ENCODE assay signal across 21 cellular contexts in genomic region chr3:120423432-120423831, GRCh38. TPM values are rescaled to one million over a fixed set of nuclear protein-coding genes. Genes with fewer than 3 reads are reported as not detected.
DNase-seq lines count a peak whose midpoint lies in the region; ATAC-seq and TF ChIP-seq lines count a peak whose summit lies in the region.
"Had no signal": no experiment of that assay in that cellular context is flagged by ENCODE, and none has a peak within 500 bp of the region (broad histone marks: within the 10 kb centered on the region; RNA-seq: fewer than 3 reads in every experiment).

No MANE protein-coding gene starts in this region.

- H3K27me3 ChIP-seq in mesenchymal stem cell (ENCODE audit: control insufficient read depth in 1 of 2, insufficient read depth in 1 of 2, low read length in 2 of 2) (no peaks in the 10 kb centered on the region), subcutaneous abdominal adipose tissue (ENCODE audit: control insufficient read depth in 5 of 5, insufficient read depth in 4 of 5, low read length in 5 of 5) (no peaks in the 10 kb centered on the region)
- H3K27me3 ChIP-seq: gastrocnemius medialis had no signal

- H3K4me3 Mint-ChIP-seq in HFFc6 (no peak overlapping the region), brain (peak overlapping the region in 1 of 5 experiments; percentile 19)
- H3K4me3 Mint-ChIP-seq: activated naive CD8-positive, alpha-beta T cell treated with anti-CD3 and anti-CD28 coated beads, Interleukin-2, amount 50 U/mL, for 24 hours; CD4-positive, CD25-positive, alpha-beta regulatory T cell; T-cell had no signal

- H3K14ac ChIP-seq in mesenchymal stem cell (ENCODE audit: low read length in 2 of 2): no peak overlapping the region

- H3K4me1 ChIP-seq in mesenchymal stem cell (ENCODE audit: control insufficient read depth, insufficient read depth, low read depth, low read length) (peaks cover 12% of the 10 kb centered on the region), subcutaneous abdominal adipose tissue (ENCODE audit: control insufficient read depth in 5 of 5, insufficient read depth in 5 of 5, low read length in 5 of 5) (peaks cover 26 to 100% (median 94%) of the 10 kb centered on the region in 5 donors)

- ATAC-seq in GM21423 (IDR thresholded peaks at IDR 0.05; ENCODE audit: unreplicated experiment) (no peak), HG02571 (IDR thresholded peaks at IDR 0.05; ENCODE audit: unreplicated experiment) (no peak)
- ATAC-seq: activated naive CD8-positive, alpha-beta T cell treated with anti-CD3 and anti-CD28 coated beads, Interleukin-2, amount 50 U/mL, for 24 hours; gastrocnemius medialis; T-cell had no signal

- no peak overlapping the region for H3K23ac ChIP-seq in mesenchymal stem cell (ENCODE audit: low read length in 2 of 2)

- DNase-seq in HFFc6: no peak
- DNase-seq in mesenchymal stem cell: no peak
- no peak for DNase-seq in activated naive CD4-positive, alpha-beta T cell treated with anti-CD3 and anti-CD28 coated beads, Interleukin-2, amount 50 U/mL, for 16 hours
- no peak for DNase-seq in EL
- DNase-seq: activated CD4-positive, alpha-beta T cell treated with anti-CD3 and anti-CD28 coated beads for 4 hours; activated naive CD8-positive, alpha-beta T cell treated with anti-CD3 and anti-CD28 coated beads, Interleukin-2, amount 50 U/mL, for 24 hours; CD4-positive, CD25-positive, alpha-beta regulatory T cell; central memory CD4-positive, alpha-beta T cell; kidney glomerular epithelial cell; midbrain; NCI-H2107; NCI-H748 treated with DMSO at 0.1 percent for 48 hours; SHP77; T-cell had no signal

- TF ChIP-seq CTCF in HFFc6 (IDR thresholded peaks at IDR 0.05) (no peak), brain (conservative IDR thresholded peaks at IDR 0.05) (no peak)

- H3K4ac ChIP-seq in mesenchymal stem cell (ENCODE audit: low read depth in 1 of 2, low read length in 2 of 2): no peak overlapping the region

- H3K36me3 Mint-ChIP-seq in HFFc6 (ENCODE audit: low read depth): peaks cover 70% of the 10 kb centered on the region
- peaks cover 7% of the 10 kb centered on the region for H3K36me3 Mint-ChIP-seq in brain
- H3K36me3 Mint-ChIP-seq: CD4-positive, CD25-positive, alpha-beta regulatory T cell; T-cell had no signal

- no peak overlapping the region for H4K91ac ChIP-seq in mesenchymal stem cell (ENCODE audit: low read length)

- H3K9me3 Mint-ChIP-seq in HFFc6 (no peaks in the 10 kb centered on the region), brain (no peaks in the 10 kb centered on the region)
- H3K9me3 Mint-ChIP-seq: activated naive CD8-positive, alpha-beta T cell treated with anti-CD3 and anti-CD28 coated beads, Interleukin-2, amount 50 U/mL, for 24 hours; T-cell had no signal

- H3K4me1 Mint-ChIP-seq in HFFc6 (ENCODE audit: low read depth) (peaks cover 99% of the 10 kb centered on the region), brain (peaks cover 94% of the 10 kb centered on the region)
- H3K4me1 Mint-ChIP-seq: activated naive CD8-positive, alpha-beta T cell treated with anti-CD3 and anti-CD28 coated beads, Interleukin-2, amount 50 U/mL, for 24 hours had no signal

- H2BK12ac ChIP-seq in mesenchymal stem cell (ENCODE audit: low read length in 2 of 2): no peak overlapping the region

- WGBS in mesenchymal stem cell: 97% methylated on average over 4 of the region's 4 CpGs

- H3K79me1 ChIP-seq in mesenchymal stem cell (replicated peaks; ENCODE audit: low read length, poor library complexity, severe bottlenecking): peaks cover 33% of the 10 kb centered on the region

- H4K8ac ChIP-seq in mesenchymal stem cell (ENCODE audit: low read length): no peak overlapping the region

- H3K4me3 ChIP-seq in mesenchymal stem cell (ENCODE audit: insufficient read depth in 1 of 2, low read depth in 1 of 2, low read length in 2 of 2) (peak overlapping the region in 1 of 2 experiments; percentile 27), subcutaneous abdominal adipose tissue (ENCODE audit: low read depth in 1 of 5, low read length in 5 of 5) (no peak overlapping the region)
- H3K4me3 ChIP-seq: gastrocnemius medialis, psoas muscle had no signal

- no peaks in the 10 kb centered on the region for H3K9me3 ChIP-seq in mesenchymal stem cell (ENCODE audit: control insufficient read depth, low read length)
- no peaks in the 10 kb centered on the region for H3K9me3 ChIP-seq in subcutaneous abdominal adipose tissue (ENCODE audit: control insufficient read depth in 5 of 5, low read length in 5 of 5)
- H3K9me3 ChIP-seq: gastrocnemius medialis, psoas muscle had no signal

- no peak overlapping the region for H2AK5ac ChIP-seq in mesenchymal stem cell (ENCODE audit: low read length, severe bottlenecking)

- no peak overlapping the region for H2BK120ac ChIP-seq in mesenchymal stem cell (ENCODE audit: low read depth, low read length)

- H3K9ac ChIP-seq in mesenchymal stem cell (ENCODE audit: low read length) (peak overlapping the region; percentile 26), subcutaneous abdominal adipose tissue (ENCODE audit: low read length in 5 of 5) (peak overlapping the region in 2 of 5 donors; percentile 6 to 21)

- no peak overlapping the region for H2BK5ac ChIP-seq in mesenchymal stem cell (ENCODE audit: low read depth, low read length, poor library complexity, severe bottlenecking)

- no peak overlapping the region for H2AFZ ChIP-seq in mesenchymal stem cell (ENCODE audit: low read depth, low read length)

- H3K27ac Mint-ChIP-seq in HFFc6: peak overlapping the region; percentile 80
- peak overlapping the region; percentile 69 to 89 (median 77) for H3K27ac Mint-ChIP-seq in brain
- H3K27ac Mint-ChIP-seq: activated naive CD8-positive, alpha-beta T cell treated with anti-CD3 and anti-CD28 coated beads, Interleukin-2, amount 50 U/mL, for 24 hours; T-cell had no signal

- H3K27me3 Mint-ChIP-seq in HFFc6 (ENCODE audit: insufficient read depth) (peaks cover 13% of the 10 kb centered on the region), brain (no peaks in the 10 kb centered on the region)

- H3K36me3 ChIP-seq in mesenchymal stem cell (ENCODE audit: control insufficient read depth in 1 of 2, insufficient read depth in 2 of 2, low read depth in 1 of 2, low read length in 2 of 2) (peaks cover 22 to 78% of the 10 kb centered on the region in 2 experiments), subcutaneous abdominal adipose tissue (ENCODE audit: control insufficient read depth in 5 of 5, insufficient read depth in 5 of 5, low read length in 5 of 5) (peaks cover 0 to 14% (median 6%) of the 10 kb centered on the region in 5 donors)
- H3K36me3 ChIP-seq: gastrocnemius medialis had no signal

- H3K4me2 ChIP-seq in mesenchymal stem cell (ENCODE audit: low read length, poor library complexity, severe bottlenecking): no peak overlapping the region

- H2BK15ac ChIP-seq in mesenchymal stem cell (ENCODE audit: low read depth, poor library complexity, severe bottlenecking): no peak overlapping the region

- H3K18ac ChIP-seq in mesenchymal stem cell (ENCODE audit: low read depth in 1 of 2, low read length in 2 of 2): no peak overlapping the region

- H3K27ac ChIP-seq in mesenchymal stem cell (ENCODE audit: low read length, poor library complexity, severe bottlenecking): no peak overlapping the region
- peak overlapping the region; percentile 77 for H3K27ac ChIP-seq in subcutaneous abdominal adipose tissue (ENCODE audit: low read depth, low read length)
- H3K27ac ChIP-seq: gastrocnemius medialis, HL-60, psoas muscle had no signal

RNA-seq across cellular contexts. Expression of gene FSTL1, which starts 27.4 kb away (rescaled TPM):
- 1,000 to 10,000 TPM; 1,595 to 1,958 (median 1,726) TPM for total RNA-seq in HFFc6 (2021; fragmentation: NEBNext Ultra II Directional; extraction: Animal tissue kit (Norgen Biotek cat#: 25700))
- polyA plus RNA-seq in brain (ENCODE audit: insufficient read depth, low read depth, low replicate concordance): 22.5 TPM
- polyA plus RNA-seq in mesenchymal stem cell (2013, experiment 1 of 2): 544 TPM
- 562 TPM for polyA plus RNA-seq in mesenchymal stem cell (2013, experiment 2 of 2)
- polyA plus RNA-seq: CD4-positive, CD25-positive, alpha-beta regulatory T cell had no signal
